8 cellular contexts compared by ENCODE assay signal in genomic region chr10:62681211-62681940, GRCh38.
A peak's percentile ranks its signal among the peaks of the same experiment; 100 is the strongest.
DNase-seq lines count a peak whose midpoint lies in the region; ATAC-seq lines count a peak whose summit lies in the region.

No MANE protein-coding gene starts in this region.

- DNase-seq in Right ventricle myocardium inferior (ENCODE audit: missing footprints) (no peak), Right ventricle myocardium superior (no peak), NCI-H748 (lab: John Stamatoyannopoulos, UW; ENCODE audit: unreplicated experiment) (no peak), NCI-H1930 (lab: John Stamatoyannopoulos, UW) (no peak)
- peak; percentile 67 to 74 for DNase-seq in activated CD4-positive, alpha-beta T cell treated with anti-CD3 and anti-CD28 coated beads for 24 hours (ENCODE audit: low read depth in 2 of 2)
- peak; percentile 15 for DNase-seq in stimulated activated CD8-positive, alpha-beta memory T cell treated with anti-CD3 and anti-CD28 coated beads, Interleukin-15, amount 100 ng/mL, for 1 hour (ENCODE audit: low read depth)

- intact Hi-C loops in Right ventricle myocardium inferior (cut with DNase I) (no loop called here), Right ventricle myocardium superior (cut with DNase I) (no loop called here)

- ATAC-seq in Right ventricle myocardium inferior (peak; percentile 37), Right ventricle myocardium superior (ENCODE audit: poor library complexity) (no peak), HG03378 (IDR thresholded peaks at IDR 0.05; ENCODE audit: unreplicated experiment) (peak; percentile 97), esophagus mucosa (peak; percentile 69)

Comparison
In these comparisons a context has a peak if more than half of its experiments do, and no peak if none do; other contexts are left out.
1. DNase-seq: peak in activated CD4-positive, alpha-beta T cell treated with anti-CD3 and anti-CD28 coated beads for 24 hours (2 of 2) and stimulated activated CD8-positive, alpha-beta memory T cell treated with anti-CD3 and anti-CD28 coated beads, Interleukin-15, amount 100 ng/mL, for 1 hour (single experiment); none in Right ventricle myocardium inferior (single experiment), Right ventricle myocardium superior (single experiment), NCI-H748 (single experiment) and NCI-H1930 (0 of 2).